In genomic region chr10:91220194-91220953, GRCh38 we compare ENCODE assay signal across 8 cellular contexts.
DNase-seq lines count a peak whose midpoint lies in the region; ATAC-seq and TF ChIP-seq lines count a peak whose summit lies in the region.

Gene PCGF5 (plus strand): TSS chr10:91220663. CDS start chr10:91222872, 2,209 bp downstream.

- CTCF ChIA-PET in RWPE1 (lab: Yijun Ruan, JAX): interaction anchor here (0.6 to 1.1 kb wide), 4 partner anchors 18 to 732 kb away, joined by 3 to 4 read pairs (median 4); no protein-coding TSS in a partner anchor

- no peaks in the 10 kb centered on the region for H3K9me3 Mint-ChIP-seq in nephron progenitor cell
- H3K9me3 Mint-ChIP-seq in stimulated activated naive CD8-positive, alpha-beta T cell treated with anti-CD3 and anti-CD28 coated beads, Interleukin-15, Interleukin-2, amounts not matched to agents 100 ng/mL and 50 ng/mL, for 24 hours: no peaks in the 10 kb centered on the region

- peaks cover 6% of the 10 kb centered on the region for H3K4me1 Mint-ChIP-seq in nephron progenitor cell
- peaks cover 47% of the 10 kb centered on the region for H3K4me1 Mint-ChIP-seq in stimulated activated naive CD8-positive, alpha-beta T cell treated with anti-CD3 and anti-CD28 coated beads, Interleukin-15, Interleukin-2, amounts not matched to agents 100 ng/mL and 50 ng/mL, for 24 hours (ENCODE audit: low read depth)

- POLR2A ChIA-PET in RWPE1 (lab: Yijun Ruan, JAX; ENCODE audit: low non-redundant PET): no interaction called here

- peak within 1 kb of the TSS; percentile 67 for H3K27ac ChIP-seq in RWPE1

- H3K36me3 Mint-ChIP-seq in nephron progenitor cell (ENCODE audit: low read depth): no peaks in the 10 kb centered on the region
- peaks cover 29% of the 10 kb centered on the region for H3K36me3 Mint-ChIP-seq in stimulated activated naive CD8-positive, alpha-beta T cell treated with anti-CD3 and anti-CD28 coated beads, Interleukin-15, Interleukin-2, amounts not matched to agents 100 ng/mL and 50 ng/mL, for 24 hours (ENCODE audit: low read depth)

- H3K4me3 ChIP-seq in fibroblast of pulmonary artery (replicated peaks; ENCODE audit: low read depth, low read length): peak within 1 kb of the TSS; percentile 73

- TF ChIP-seq CTCF in RWPE1 (conservative IDR thresholded peaks at IDR 0.05; ENCODE audit: low read depth) (peak; percentile 14; the same call in 1 of the 2 replicates), fibroblast of pulmonary artery (IDR thresholded peaks at IDR 0.05; ENCODE audit: low read length, missing control alignments) (no peak), nephron progenitor cell (IDR thresholded peaks at IDR 0.05) (no peak)

- peak within 1 kb of the TSS; percentile 88 for H3K4me3 Mint-ChIP-seq in nephron progenitor cell
- H3K4me3 Mint-ChIP-seq in stimulated activated naive CD8-positive, alpha-beta T cell treated with anti-CD3 and anti-CD28 coated beads, Interleukin-15, Interleukin-2, amounts not matched to agents 100 ng/mL and 50 ng/mL, for 24 hours: peak within 1 kb of the TSS; percentile 94

- DNase-seq in EL: peak; percentile 90
- peak; percentile 67 for DNase-seq in KG1 (lab: John Stamatoyannopoulos, UW)
- peak; percentile 93 for DNase-seq in RWPE1 (ENCODE audit: low spot score)
- peak; percentile 92 for DNase-seq in activated effector memory CD4-positive, alpha-beta T cell treated with Interleukin-2 at 50 U/mL for 16 hours
- DNase-seq in fibroblast of pulmonary artery (ENCODE audit: low read depth): peak; percentile 85
- DNase-seq in nephron progenitor cell: peak; percentile 93

- peaks cover 53% of the 10 kb centered on the region for H3K27me3 Mint-ChIP-seq in nephron progenitor cell (ENCODE audit: low read depth, poor library complexity)
- H3K27me3 Mint-ChIP-seq in stimulated activated naive CD8-positive, alpha-beta T cell treated with anti-CD3 and anti-CD28 coated beads, Interleukin-15, Interleukin-2, amounts not matched to agents 100 ng/mL and 50 ng/mL, for 24 hours: no peaks in the 10 kb centered on the region

- H3K27ac Mint-ChIP-seq in nephron progenitor cell: no peak within 1 kb of the TSS
- peak within 1 kb of the TSS; percentile 89 for H3K27ac Mint-ChIP-seq in stimulated activated naive CD8-positive, alpha-beta T cell treated with anti-CD3 and anti-CD28 coated beads, Interleukin-15, Interleukin-2, amounts not matched to agents 100 ng/mL and 50 ng/mL, for 24 hours

- peak; percentile 96 for ATAC-seq in GM21737 (IDR thresholded peaks at IDR 0.05; ENCODE audit: unreplicated experiment)

Comparison
In these comparisons a context has a peak if more than half of its experiments do, and no peak if none do; other contexts are left out.
1. Peak in every context shown above with its lines: DNase-seq, ATAC-seq, H3K4me3 ChIP-seq and H3K27ac ChIP-seq.